In genomic region chr3:142652826-142653292, GRCh38 we compare ENCODE assay signal across 2 cellular contexts.
TF ChIP-seq lines count a peak whose summit lies in the region.

No MANE protein-coding gene starts in this region.

TF ChIP-seq in K562, 482 proteins besides CTCF, POLR2A, EP300 and RAD21 (continues in another document):
- no peak for TF ChIP-seq MAZ (CRISPR knock-in tag; conservative IDR thresholded peaks at IDR 0.05 in 1 of 2, IDR thresholded peaks at IDR 0.05 in 1 of 2)
- no peak for TF ChIP-seq GABPB2 (CRISPR knock-in tag; conservative IDR thresholded peaks at IDR 0.05)
- TF ChIP-seq XRCC3 (IDR thresholded peaks at IDR 0.05), result no peak; the same call in 1 of the 2 replicates
- TF ChIP-seq C11orf30 (IDR thresholded peaks at IDR 0.05; ENCODE audit: low read depth), result peak; percentile 96
- TF ChIP-seq ZNF766 (CRISPR knock-in tag; conservative IDR thresholded peaks at IDR 0.05), result peak; percentile 48; the same call in 1 of the 2 replicates
- peak; percentile 49 for TF ChIP-seq EP400 (IDR thresholded peaks at IDR 0.05)
- no peak for TF ChIP-seq ZNF277 (CRISPR knock-in tag; IDR thresholded peaks at IDR 0.05; ENCODE audit: borderline replicate concordance)
- TF ChIP-seq MCM2 (IDR thresholded peaks at IDR 0.05; ENCODE audit: low read depth), result no peak
- TF ChIP-seq ZNF197 (CRISPR knock-in tag; IDR thresholded peaks at IDR 0.05; ENCODE audit: low read depth), result peak; percentile 57; the same call in 1 of the 2 replicates
- no peak for TF ChIP-seq ZNF384 (IDR thresholded peaks at IDR 0.05; ENCODE audit: low read depth, low read length)
- TF ChIP-seq ZNF778 (CRISPR knock-in tag; IDR thresholded peaks at IDR 0.05), result no peak
- no peak for TF ChIP-seq TFE3 (CRISPR knock-in tag; IDR thresholded peaks at IDR 0.05)
- peak in 1 of 2 experiments; percentile 42; a peak in 1 of 4 replicates for TF ChIP-seq ARNT (IDR thresholded peaks at IDR 0.05)
- peak; percentile 37; the same call in 1 of the 2 replicates for TF ChIP-seq NFIC (IDR thresholded peaks at IDR 0.05)
- TF ChIP-seq NFXL1 (CRISPR knock-in tag; IDR thresholded peaks at IDR 0.05), result no peak
- no peak for TF ChIP-seq ZNF696 (CRISPR knock-in tag; conservative IDR thresholded peaks at IDR 0.05)
- no peak for TF ChIP-seq ZNF431 (CRISPR knock-in tag; IDR thresholded peaks at IDR 0.05)
- TF ChIP-seq HNRNPLL (IDR thresholded peaks at IDR 0.05; ENCODE audit: low read depth, low read length, poor library complexity, severe bottlenecking), result no peak
- no peak for TF ChIP-seq CBFA2T2 (conservative IDR thresholded peaks at IDR 0.05)
- peak; percentile 58 for TF ChIP-seq MEF2D (tag; conservative IDR thresholded peaks at IDR 0.05; ENCODE audit: low read depth)
- peak; percentile 79 for TF ChIP-seq BHLHE40 (IDR thresholded peaks at IDR 0.05; ENCODE audit: low read length)
- TF ChIP-seq SLC30A9 (CRISPR knock-in tag; IDR thresholded peaks at IDR 0.05), result no peak
- no peak for TF ChIP-seq ZFP91 (CRISPR knock-in tag; IDR thresholded peaks at IDR 0.05)
- TF ChIP-seq ZNF512 (tag; IDR thresholded peaks at IDR 0.05), result peak; percentile 62; the same call in 1 of the 2 replicates
- TF ChIP-seq GABPA (tag; conservative IDR thresholded peaks at IDR 0.05; ENCODE audit: low read depth), result no peak
- TF ChIP-seq ETS1 (conservative IDR thresholded peaks at IDR 0.05; ENCODE audit: control insufficient read depth, low read depth, low read length), result no peak
- TF ChIP-seq ZNF143 (CRISPR knock-in tag; IDR thresholded peaks at IDR 0.05), result no peak
- peak; percentile 19 to 36; a peak in 1 of 4 replicates for TF ChIP-seq KDM1A (IDR thresholded peaks at IDR 0.05)
- no peak for TF ChIP-seq HNRNPH1 (optimal IDR thresholded peaks at IDR 0.05; ENCODE audit: low read depth, low read length)
- no peak for TF ChIP-seq RHOXF2B (CRISPR knock-in tag; conservative IDR thresholded peaks at IDR 0.05)
- TF ChIP-seq RBM25 (IDR thresholded peaks at IDR 0.05; ENCODE audit: low read depth, low read length, severe bottlenecking), result no peak
- TF ChIP-seq NFRKB (IDR thresholded peaks at IDR 0.05; ENCODE audit: low read depth), result peak; percentile 65; the same call in 1 of the 2 replicates

TF ChIP-seq in HepG2, 621 proteins besides CTCF, POLR2A, EP300 and RAD21:
- TF ChIP-seq HNRNPUL1 (IDR thresholded peaks at IDR 0.05; ENCODE audit: low read depth, low read length) (no peak), NFE2L2 (IDR thresholded peaks at IDR 0.05; ENCODE audit: low read length) (peak; percentile 82), MTERF4 (CRISPR knock-in tag; IDR thresholded peaks at IDR 0.05) (no peak), ZNF891 (CRISPR knock-in tag; IDR thresholded peaks at IDR 0.05) (no peak), MAFK (conservative IDR thresholded peaks at IDR 0.05 in 1 of 2, IDR thresholded peaks at IDR 0.05 in 1 of 2; ENCODE audit: low read length in 2 of 2) (peak; percentile 20 to 33; a peak in 1 of 4 replicates)
